In the genomic region with DNA sequence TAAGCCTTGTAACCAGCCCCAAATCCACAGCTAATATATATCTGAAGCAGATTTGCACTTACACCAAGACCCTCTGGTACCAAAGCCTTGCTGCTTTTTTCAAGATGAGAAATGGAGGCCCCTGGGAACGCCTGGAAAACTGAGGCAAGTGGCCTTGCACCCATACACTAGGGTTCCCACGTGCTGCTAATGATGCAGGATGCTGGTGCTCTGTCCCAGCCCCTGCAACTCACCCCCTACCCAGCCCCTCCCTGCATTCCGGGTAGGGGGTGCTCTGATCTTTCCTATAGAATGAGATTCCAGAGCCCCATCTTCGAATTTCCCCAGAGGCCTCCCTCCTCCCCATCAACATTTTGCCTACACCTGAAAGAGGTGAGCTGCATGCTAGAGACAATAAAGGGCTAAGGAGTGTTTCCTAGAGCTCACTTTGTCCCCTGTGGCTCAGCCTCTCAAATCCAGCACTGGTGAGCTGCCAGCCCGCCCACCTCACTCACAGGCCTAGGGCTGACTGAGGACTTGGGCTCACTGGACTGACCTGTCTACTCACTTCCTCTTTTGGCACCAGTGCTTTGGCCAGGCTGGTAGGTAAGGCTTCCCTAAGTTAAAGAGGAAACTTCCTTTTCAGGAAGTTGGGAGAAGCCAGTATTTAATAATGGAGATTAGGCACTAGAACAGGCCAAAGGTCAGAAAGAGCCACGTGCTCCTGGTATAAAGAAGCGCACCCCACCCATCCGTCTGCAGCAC, we compare ENCODE assay signal across 21 cellular contexts. TPM values are rescaled to one million over a fixed set of nuclear protein-coding genes. Genes with fewer than 3 reads are reported as not detected.
DNase-seq lines count a peak whose midpoint lies in the region; ATAC-seq and TF ChIP-seq lines count a peak whose summit lies in the region.
"Had no signal": no experiment of that assay in that cellular context is flagged by ENCODE, and none has a peak within 500 bp of the region (broad histone marks: within the 10 kb centered on the region; RNA-seq: fewer than 3 reads in every experiment).

No MANE protein-coding gene starts in this region.

- no peak overlapping the region for H3K23ac ChIP-seq in neuronal stem cell (ENCODE audit: low read depth, low read length, poor library complexity)

- H3K4me1 ChIP-seq in GM23338 (ENCODE audit: insufficient read depth) = peaks cover 16% of the 10 kb centered on the region
- peaks cover 0 to 10% (median 0%) of the 10 kb centered on the region in 12 donors for H3K4me1 ChIP-seq in heart left ventricle
- peaks cover 12% of the 10 kb centered on the region for H3K4me1 ChIP-seq in mucosa of descending colon (ENCODE audit: low read depth)
- peaks cover 0 to 4% of the 10 kb centered on the region in 2 donors for H3K4me1 ChIP-seq in neuronal stem cell (ENCODE audit: control insufficient read depth in 2 of 2, insufficient read depth in 1 of 2, low read depth in 1 of 2, low read length in 2 of 2)

- no peak overlapping the region for H3K14ac ChIP-seq in neuronal stem cell (ENCODE audit: low read length)

- H3K9me3 Mint-ChIP-seq in GM23338 = no peaks in the 10 kb centered on the region
- H3K9me3 Mint-ChIP-seq: activated naive CD8-positive, alpha-beta T cell treated with anti-CD3 and anti-CD28 coated beads, Interleukin-2, amount 10 ng/mL, durations not matched to agents 7 days and 5 days; CD4-positive, alpha-beta memory T cell; dendritic cell treated with granulocyte-macrophage colony-stimulating factor and Interleukin-4, amounts not matched to agents 40 ng/mL and 50 ng/mL, for 4 days had no signal

- H4K91ac ChIP-seq in neuronal stem cell (ENCODE audit: low read depth, low read length, poor library complexity) = no peak overlapping the region

- H3K79me2 ChIP-seq in GM23338 (replicated peaks; ENCODE audit: insufficient read depth) = no peaks in the 10 kb centered on the region

- no peaks in the 10 kb centered on the region for H4K20me1 ChIP-seq in GM23338 (replicated peaks; ENCODE audit: insufficient read depth)

- H2AFZ ChIP-seq in GM23338 (peak overlapping the region; percentile 44), neuronal stem cell (ENCODE audit: low read length) (no peak overlapping the region)

- no peak overlapping the region for H2BK120ac ChIP-seq in neuronal stem cell (ENCODE audit: low read depth, low read length)

- H3K9me2 ChIP-seq in GM23338 (ENCODE audit: insufficient read depth) = no peaks in the 10 kb centered on the region; the same call in 1 of the 2 replicates

- peaks cover 7% of the 10 kb centered on the region for H3K27me3 Mint-ChIP-seq in GM23338 (ENCODE audit: insufficient read depth, low read depth, poor library complexity)

- no peak overlapping the region for H2AK5ac ChIP-seq in neuronal stem cell (ENCODE audit: low read depth, low read length)

- H3K4me3 Mint-ChIP-seq in GM23338 = no peak overlapping the region
- H3K4me3 Mint-ChIP-seq: activated CD4-positive, alpha-beta T cell treated with anti-CD3 and anti-CD28 coated beads for 36 hours; activated naive CD8-positive, alpha-beta T cell treated with anti-CD3 and anti-CD28 coated beads, Interleukin-2, amount 10 ng/mL, durations not matched to agents 7 days and 5 days; CD4-positive, alpha-beta memory T cell; dendritic cell treated with granulocyte-macrophage colony-stimulating factor and Interleukin-4, amounts not matched to agents 40 ng/mL and 50 ng/mL, for 4 days had no signal

- H3F3A ChIP-seq in GM23338 (replicated peaks; ENCODE audit: low read depth) = no peaks in the 10 kb centered on the region

- H3K36me3 Mint-ChIP-seq in GM23338 (ENCODE audit: low read depth) = no peaks in the 10 kb centered on the region
- H3K36me3 Mint-ChIP-seq: activated naive CD8-positive, alpha-beta T cell treated with anti-CD3 and anti-CD28 coated beads, Interleukin-2, amount 10 ng/mL, durations not matched to agents 7 days and 5 days; brain; CD4-positive, alpha-beta memory T cell had no signal

- peaks cover 19% of the 10 kb centered on the region for H3K4me1 Mint-ChIP-seq in GM23338
- H3K4me1 Mint-ChIP-seq: activated CD4-positive, alpha-beta T cell treated with anti-CD3 and anti-CD28 coated beads for 36 hours; activated naive CD8-positive, alpha-beta T cell treated with anti-CD3 and anti-CD28 coated beads, Interleukin-2, amount 10 ng/mL, durations not matched to agents 7 days and 5 days; brain; CD4-positive, alpha-beta memory T cell had no signal

- no peak overlapping the region for H3K27ac Mint-ChIP-seq in GM23338
- H3K27ac Mint-ChIP-seq: activated CD4-positive, alpha-beta T cell treated with anti-CD3 and anti-CD28 coated beads for 36 hours; activated naive CD8-positive, alpha-beta T cell treated with anti-CD3 and anti-CD28 coated beads, Interleukin-2, amount 10 ng/mL, durations not matched to agents 7 days and 5 days; CD4-positive, alpha-beta memory T cell; dendritic cell treated with granulocyte-macrophage colony-stimulating factor and Interleukin-4, amounts not matched to agents 40 ng/mL and 50 ng/mL, for 4 days had no signal

- ATAC-seq in GM23338 (peak; percentile 88), heart left ventricle (peak in 3 of 4 donors; percentile 53 to 66 (median 55)), mucosa of descending colon (peak; percentile 94)
- ATAC-seq: activated CD4-positive, alpha-beta T cell treated with anti-CD3 and anti-CD28 coated beads for 36 hours had no signal

- no peak overlapping the region for H2BK15ac ChIP-seq in neuronal stem cell (ENCODE audit: low read length)

- H3K4me2 ChIP-seq in GM23338 (peak overlapping the region; percentile 37; the same call in 1 of the 2 replicates), neuronal stem cell (ENCODE audit: insufficient read depth, low read length, poor library complexity, severe bottlenecking) (no peak overlapping the region)

- H3K9me3 ChIP-seq in heart left ventricle = no peaks in the 10 kb centered on the region
- no peaks in the 10 kb centered on the region for H3K9me3 ChIP-seq in mucosa of descending colon
- no peaks in the 10 kb centered on the region for H3K9me3 ChIP-seq in neuronal stem cell (replicated peaks in 1 of 2; ENCODE audit: control insufficient read depth in 2 of 2, insufficient read depth in 1 of 2, low read depth in 1 of 2, low read length in 2 of 2)
- H3K9me3 ChIP-seq: SJCRH30 had no signal

- H3K27ac ChIP-seq in GM23338 (ENCODE audit: low read depth) (no peak overlapping the region), heart left ventricle (no peak overlapping the region), neuronal stem cell (replicated peaks; ENCODE audit: low read length) (no peak overlapping the region)
- H3K27ac ChIP-seq: SJCRH30 had no signal

- 66 to 77% (median 70%) methylated on average over 7 to 8 of the region's 8 CpGs for WGBS in heart left ventricle, 4 donors
- no CpG with 5 or more reads among the region's 8 CpGs for WGBS in neuronal stem cell (ENCODE audit: extremely low coverage in 2 of 2, insufficient read length in 2 of 2, insufficient replicate concordance in 1 of 2), 2 donors

- no peaks in the 10 kb centered on the region for H3K27me3 ChIP-seq in GM23338 (ENCODE audit: insufficient read depth)
- H3K27me3 ChIP-seq in heart left ventricle = peaks cover 0 to 4% (median 0%) of the 10 kb centered on the region in 9 donors
- peaks cover 0 to 37% (median 0%) of the 10 kb centered on the region in 3 experiments for H3K27me3 ChIP-seq in neuronal stem cell (ENCODE audit: control insufficient read depth in 3 of 3, insufficient read depth in 3 of 3, low read depth in 1 of 3, low read length in 3 of 3)
- H3K27me3 ChIP-seq: SJCRH30 had no signal

- H3K18ac ChIP-seq in neuronal stem cell (ENCODE audit: low read length) = no peak overlapping the region

- H2BK5ac ChIP-seq in neuronal stem cell (ENCODE audit: low read length) = no peak overlapping the region

- no peaks in the 10 kb centered on the region for H3K79me1 ChIP-seq in neuronal stem cell (ENCODE audit: low read depth, low read length)

- peak; percentile 32 for DNase-seq in GM23338 (ENCODE audit: low spot score)
- peak; percentile 35 for DNase-seq in OCI-M1 (lab: John Stamatoyannopoulos, UW)
- DNase-seq in heart left ventricle = no peak
- peak; percentile 61 to 81 (median 67) for DNase-seq in mucosa of descending colon
- no peak for DNase-seq in retina
- DNase-seq in COR-L47 (lab: John Stamatoyannopoulos, UW) = no peak
- DNase-seq in NAMALWA (ENCODE audit: low spot score) = no peak
- DNase-seq in neuronal stem cell (ENCODE audit: low spot score) = no peak
- DNase-seq: activated CD4-positive, alpha-beta T cell treated with anti-CD3 and anti-CD28 coated beads for 36 hours; activated naive CD8-positive, alpha-beta T cell treated with anti-CD3 and anti-CD28 coated beads, Interleukin-2, amount 10 ng/mL, durations not matched to agents 7 days and 5 days; CD4-positive, alpha-beta memory T cell; hypothalamus; NCI-H1105 treated with DMSO at 0.1 percent for 48 hours; NCI-H2107; NCI-H526; SJCRH30; T-helper 9 cell had no signal

- H3K4me3 ChIP-seq in GM23338 (no peak overlapping the region), heart left ventricle (no peak overlapping the region), mucosa of descending colon (no peak overlapping the region), neuronal stem cell (ENCODE audit: low read length in 2 of 2) (no peak overlapping the region)
- H3K4me3 ChIP-seq: SJCRH30 had no signal

- no peak for TF ChIP-seq CTCF in GM23338 (conservative IDR thresholded peaks at IDR 0.05; ENCODE audit: low read depth in 2 of 2)
- no peak for TF ChIP-seq CTCF in heart left ventricle (IDR thresholded peaks at IDR 0.05)
- no peak for TF ChIP-seq CTCF in mucosa of descending colon (IDR thresholded peaks at IDR 0.05)

- no peak overlapping the region for H3K4ac ChIP-seq in neuronal stem cell (ENCODE audit: low read length)

- no peaks in the 10 kb centered on the region for H3K36me3 ChIP-seq in GM23338 (ENCODE audit: insufficient read depth)
- H3K36me3 ChIP-seq in heart left ventricle = no peaks in the 10 kb centered on the region
- no peaks in the 10 kb centered on the region for H3K36me3 ChIP-seq in mucosa of descending colon (ENCODE audit: low read depth)
- no peaks in the 10 kb centered on the region for H3K36me3 ChIP-seq in neuronal stem cell (replicated peaks in 1 of 2; ENCODE audit: control insufficient read depth in 2 of 2, insufficient read depth in 2 of 2, low read length in 2 of 2)
- H3K36me3 ChIP-seq: SJCRH30 had no signal

- no peak overlapping the region for H2BK12ac ChIP-seq in neuronal stem cell (ENCODE audit: low read length)

- intact Hi-C loops in heart left ventricle (cut with DNase I) = no loop called here
- intact Hi-C loops in mucosa of descending colon (cut with DNase I, micrococcal nuclease) = no loop called here

- TF ChIP-seq POLR2A in heart left ventricle (IDR thresholded peaks at IDR 0.05) = no peak

- H4K8ac ChIP-seq in neuronal stem cell (ENCODE audit: low read depth, low read length) = no peak overlapping the region

- H3K9ac ChIP-seq in neuronal stem cell (ENCODE audit: low read depth, low read length, poor library complexity) = no peak overlapping the region

RNA-seq across cellular contexts. Expression of a gene that starts 9.8 kb away (rescaled TPM):
- 0.23 and 1.0 TPM in 2 replicates for total RNA-seq in GM23338 (2014; rRNA removed; shearing (Covaris generic))
- polyA plus RNA-seq in GM23338 (2016; fragmentation: Nextera tagmentation; extraction: Ambion mirVana) (0.47 and 0.79 TPM in 2 replicates), heart left ventricle (10 to 100 TPM in 1 of 2 donors, 1 to 10 TPM in 1; 5.5 to 19.5 TPM)
- total RNA-seq in heart left ventricle (10 to 100 TPM in 2 of 9 donors, 1 to 10 TPM in 3, under 1 TPM in 3, not detected in 1; 0.35 to 63.4 (median 1.5) TPM), mucosa of descending colon (1 to 10 TPM; 5.2 to 7.0 (median 6.6) TPM)
- polyA plus RNA-seq in neuronal stem cell (2013, experiment 1 of 2) = 0.06 TPM
- 0.06 TPM for polyA plus RNA-seq in neuronal stem cell (2013, experiment 2 of 2)
- total RNA-seq: activated CD4-positive, alpha-beta T cell treated with anti-CD3 and anti-CD28 coated beads for 36 hours; activated naive CD8-positive, alpha-beta T cell treated with anti-CD3 and anti-CD28 coated beads, Interleukin-2, amount 10 ng/mL, durations not matched to agents 7 days and 5 days; CD4-positive, alpha-beta memory T cell; endothelial cell of umbilical vein; kidney epithelial cell; SJCRH30 had no signal
- polyA plus RNA-seq: CD4-positive, alpha-beta memory T cell; endothelial cell of umbilical vein had no signal

RNA-seq across cellular contexts. Expression of a gene that starts 21.1 kb away (rescaled TPM):
- not detected in 2 replicates for total RNA-seq in GM23338 (2014; rRNA removed; shearing (Covaris generic))
- 0.06 and 0.17 TPM in 2 replicates for polyA plus RNA-seq in GM23338 (2016; fragmentation: Nextera tagmentation; extraction: Ambion mirVana)
- total RNA-seq in heart left ventricle = not detected
- polyA plus RNA-seq in heart left ventricle = not detected
- total RNA-seq in mucosa of descending colon = not detected
- polyA plus RNA-seq in neuronal stem cell (2013, experiment 1 of 2) = not detected
- polyA plus RNA-seq in neuronal stem cell (2013, experiment 2 of 2) = not detected
- total RNA-seq: activated CD4-positive, alpha-beta T cell treated with anti-CD3 and anti-CD28 coated beads for 36 hours; activated naive CD8-positive, alpha-beta T cell treated with anti-CD3 and anti-CD28 coated beads, Interleukin-2, amount 10 ng/mL, durations not matched to agents 7 days and 5 days; CD4-positive, alpha-beta memory T cell; endothelial cell of umbilical vein; kidney epithelial cell; SJCRH30 had no signal
- polyA plus RNA-seq: CD4-positive, alpha-beta memory T cell; endothelial cell of umbilical vein had no signal

RNA-seq across cellular contexts. Expression of a gene that starts 24.8 kb away (rescaled TPM):
- total RNA-seq in GM23338 (2014; rRNA removed; shearing (Covaris generic)) = not detected in 2 replicates
- polyA plus RNA-seq in GM23338 (2016; fragmentation: Nextera tagmentation; extraction: Ambion mirVana) (0.06 TPM in 1 of 2 replicates, not detected in the other), heart left ventricle (under 1 TPM; 0.08 to 0.11 TPM)
- total RNA-seq in heart left ventricle (1 to 10 TPM in 1 of 9 donors, under 1 TPM in 4, not detected in 4; 0.06 to 1.7 (median 0.19) TPM), mucosa of descending colon (10 to 100 TPM; 17.4 to 36.3 (median 28.7) TPM)
- 0.01 TPM for polyA plus RNA-seq in neuronal stem cell (2013, experiment 1 of 2)
- not detected for polyA plus RNA-seq in neuronal stem cell (2013, experiment 2 of 2)
- total RNA-seq: activated CD4-positive, alpha-beta T cell treated with anti-CD3 and anti-CD28 coated beads for 36 hours; activated naive CD8-positive, alpha-beta T cell treated with anti-CD3 and anti-CD28 coated beads, Interleukin-2, amount 10 ng/mL, durations not matched to agents 7 days and 5 days; CD4-positive, alpha-beta memory T cell; endothelial cell of umbilical vein; kidney epithelial cell; SJCRH30 had no signal
- polyA plus RNA-seq: CD4-positive, alpha-beta memory T cell; endothelial cell of umbilical vein had no signal

Comparison
In these comparisons a context has a peak if more than half of its experiments do, and no peak if none do; other contexts are left out.
1. DNase-seq: peak in GM23338 (single experiment), OCI-M1 (single experiment) and mucosa of descending colon (3 of 3); none in heart left ventricle (0 of 5), retina (single experiment), COR-L47 (single experiment), NAMALWA (single experiment) and neuronal stem cell (single experiment).
2. RNA of a gene that starts 24.8 kb away (total RNA-seq): 17.4 to 36.3 TPM in mucosa of descending colon; not detected in GM23338 and 0.06 to 1.7 TPM in heart left ventricle; every median in the first group is over 4 times any median in the second.
3. Peak in every context shown above with its lines, with median percentiles within 50 percentile points of each other: ATAC-seq.